26 cellular contexts compared by ENCODE assay signal in the genomic region with DNA sequence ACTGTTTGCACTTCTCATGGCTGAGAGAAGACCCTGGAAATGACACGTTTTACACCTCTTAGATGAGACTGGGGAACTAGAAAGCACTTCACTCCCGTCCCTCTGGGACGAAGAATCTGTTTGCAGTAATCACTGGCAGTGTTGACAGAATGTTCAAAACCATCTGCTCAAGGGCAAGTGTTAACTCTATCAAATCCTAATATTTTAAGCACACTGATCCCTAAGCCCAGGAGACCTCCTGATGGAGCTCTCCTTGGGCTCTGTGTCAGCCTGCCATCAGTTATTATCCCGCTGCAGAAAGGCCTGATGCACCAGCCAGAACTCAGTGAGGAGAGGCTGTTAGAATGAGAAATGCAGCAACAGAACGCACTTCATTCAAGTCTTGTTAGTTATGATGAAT.
DNase-seq lines count a peak whose midpoint lies in the region; ATAC-seq and TF ChIP-seq lines count a peak whose summit lies in the region.
"Had no signal": no experiment of that assay in that cellular context is flagged by ENCODE, and none has a peak within 500 bp of the region (broad histone marks: within the 10 kb centered on the region; RNA-seq: fewer than 3 reads in every experiment).

No MANE protein-coding gene starts in this region.

- BruUV-seq in Caco-2 (replicated peaks; lab: Mats Ljungman, UMichigan) = no TSS peak

- no peak overlapping the region for H3K4me3 Mint-ChIP-seq in Caco-2 (ENCODE audit: unreplicated experiment)
- H3K4me3 Mint-ChIP-seq: activated CD8-positive, alpha-beta T cell treated with anti-CD3 and anti-CD28 coated beads for 36 hours; B cell; nephron; stimulated activated naive CD8-positive, alpha-beta T cell treated with anti-CD3 and anti-CD28 coated beads, Interleukin-15, amount 100 ng/mL, for 72 hours had no signal

- peaks cover 10% of the 10 kb centered on the region for H3K27me3 ChIP-seq in foreskin keratinocyte
- no peaks in the 10 kb centered on the region for H3K27me3 ChIP-seq in Caco-2 (replicated peaks; ENCODE audit: control insufficient read depth, insufficient read depth, low read length)
- H3K27me3 ChIP-seq: adrenal gland, transverse colon had no signal

- ATAC-seq in foreskin keratinocyte = no peak
- ATAC-seq in activated CD4-positive, CD25-positive, alpha-beta regulatory T cell treated with anti-CD3 and anti-CD28 coated beads, Interleukin-2, amount 50 U/mL, for 24 hours = no peak
- ATAC-seq: A549; activated CD8-positive, alpha-beta T cell treated with anti-CD3 and anti-CD28 coated beads for 36 hours; esophagus mucosa; HCT116; sciatic nerve; stimulated activated naive CD8-positive, alpha-beta T cell treated with anti-CD3 and anti-CD28 coated beads, Interleukin-15, amount 100 ng/mL, for 72 hours had no signal

- no peak overlapping the region for H3K4me3 ChIP-seq in Caco-2 (ENCODE audit: low read depth, low read length)
- H3K4me3 ChIP-seq: A549, adrenal gland, transverse colon had no signal

- H3K36me3 ChIP-seq in Caco-2 (ENCODE audit: control insufficient read depth, insufficient read depth, low read length) = no peaks in the 10 kb centered on the region
- H3K36me3 ChIP-seq: adrenal gland, transverse colon had no signal

- H3K27ac Mint-ChIP-seq in Caco-2 (ENCODE audit: unreplicated experiment) = no peak overlapping the region
- H3K27ac Mint-ChIP-seq: activated CD8-positive, alpha-beta T cell treated with anti-CD3 and anti-CD28 coated beads for 36 hours; B cell; nephron; stimulated activated naive CD8-positive, alpha-beta T cell treated with anti-CD3 and anti-CD28 coated beads, Interleukin-15, amount 100 ng/mL, for 72 hours had no signal

- POLR2A ChIA-PET in Caco-2 (lab: Charles Lee) = no interaction called here

- intact Hi-C loops in Caco-2 (cut with micrococcal nuclease; ENCODE audit: unreplicated experiment) = no loop called here

- H3K9me3 Mint-ChIP-seq in Caco-2 (ENCODE audit: unreplicated experiment) = no peaks in the 10 kb centered on the region
- H3K9me3 Mint-ChIP-seq: nephron; stimulated activated naive CD8-positive, alpha-beta T cell treated with anti-CD3 and anti-CD28 coated beads, Interleukin-15, amount 100 ng/mL, for 72 hours had no signal

- H3K9me3 ChIP-seq in Caco-2 = no peaks in the 10 kb centered on the region
- H3K9me3 ChIP-seq: A549, adrenal gland, transverse colon had no signal

- H3K27ac ChIP-seq in foreskin keratinocyte = no peak overlapping the region
- H3K27ac ChIP-seq: A549, adrenal gland, transverse colon had no signal

- CTCF ChIA-PET in Caco-2 (lab: Charles Lee) = no interaction called here

- TF ChIP-seq CTCF in foreskin keratinocyte (conservative IDR thresholded peaks at IDR 0.05) (no peak), Caco-2 (IDR thresholded peaks at IDR 0.05; ENCODE audit: insufficient read depth in 1 of 2, low read depth in 1 of 2, low read length in 1 of 2, severe bottlenecking in 1 of 2, unreplicated experiment in 1 of 2) (no peak)

- no peaks in the 10 kb centered on the region for H3K4me1 Mint-ChIP-seq in Caco-2 (ENCODE audit: low read depth, unreplicated experiment)
- H3K4me1 Mint-ChIP-seq: B cell; nephron; stimulated activated naive CD8-positive, alpha-beta T cell treated with anti-CD3 and anti-CD28 coated beads, Interleukin-15, amount 100 ng/mL, for 72 hours had no signal

- H3K36me3 Mint-ChIP-seq in Caco-2 (ENCODE audit: insufficient read depth, unreplicated experiment) = no peaks in the 10 kb centered on the region

- DNase-seq in NCI-H2107 treated with DMSO at 0.1 percent for 48 hours (lab: John Stamatoyannopoulos, UW; ENCODE audit: unreplicated experiment) (peak; percentile 87), NCI-H2107 (lab: John Stamatoyannopoulos, UW) (no peak), NCI-H187 treated with DMSO at 0.1 percent for 48 hours (lab: John Stamatoyannopoulos, UW) (peak; percentile 64), NCI-H748 treated with DMSO at 0.1 percent for 48 hours (lab: John Stamatoyannopoulos, UW) (peak; percentile 55), foreskin keratinocyte (no peak), iPS-NIHi7 (ENCODE audit: extremely low spot score) (no peak), Caco-2 (no peak)
- DNase-seq: activated CD8-positive, alpha-beta T cell treated with anti-CD3 and anti-CD28 coated beads for 36 hours; activated gamma-delta T cell; activated T-cell treated with anti-CD3 and anti-CD28 coated beads for 4 hours; adrenal gland; effector memory CD4-positive, alpha-beta T cell; hypothalamus; KBM-7; MM.1S; OCI-M1; stimulated activated naive CD8-positive, alpha-beta T cell treated with anti-CD3 and anti-CD28 coated beads, Interleukin-15, amount 100 ng/mL, for 72 hours; SW 1271; transverse colon had no signal

- H3K27me3 Mint-ChIP-seq in Caco-2 (ENCODE audit: insufficient read depth, unreplicated experiment) = peaks cover 7% of the 10 kb centered on the region
- H3K27me3 Mint-ChIP-seq: activated CD8-positive, alpha-beta T cell treated with anti-CD3 and anti-CD28 coated beads for 36 hours; B cell had no signal

- H3K4me1 ChIP-seq in foreskin keratinocyte (no peaks in the 10 kb centered on the region), Caco-2 (no peaks in the 10 kb centered on the region)
- H3K4me1 ChIP-seq: A549, adrenal gland, transverse colon had no signal

Comparison
In these comparisons a context has a peak if more than half of its experiments do, and no peak if none do; other contexts are left out.
1. DNase-seq: peak in NCI-H2107 treated with DMSO at 0.1 percent for 48 hours (single experiment), NCI-H187 treated with DMSO at 0.1 percent for 48 hours (single experiment) and NCI-H748 treated with DMSO at 0.1 percent for 48 hours (single experiment); none in NCI-H2107 (single experiment), foreskin keratinocyte (0 of 2), iPS-NIHi7 (single experiment) and Caco-2 (0 of 2).